21 cellular contexts compared by ENCODE assay signal in the genomic region with DNA sequence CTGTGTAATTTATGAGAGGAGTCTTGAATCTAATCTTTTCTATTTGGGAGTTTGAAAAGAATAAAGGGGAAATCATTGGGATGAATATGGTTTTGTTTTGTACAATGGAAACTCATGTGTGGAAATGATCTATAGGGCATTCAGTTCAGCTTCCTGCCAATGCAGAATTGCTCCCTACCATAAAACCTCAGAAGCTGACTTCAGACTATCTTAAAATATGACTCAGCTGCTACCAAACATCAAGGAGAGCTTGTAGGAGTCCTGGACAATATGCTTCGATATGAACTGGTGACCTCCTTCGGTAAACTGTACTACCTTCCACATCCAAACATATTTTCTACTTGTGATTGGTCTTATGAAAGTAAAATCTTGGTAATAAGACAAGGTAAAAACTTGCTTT.
DNase-seq lines count a peak whose midpoint lies in the region; ATAC-seq and TF ChIP-seq lines count a peak whose summit lies in the region.
"Had no signal": no experiment of that assay in that cellular context is flagged by ENCODE, and none has a peak within 500 bp of the region (broad histone marks: within the 10 kb centered on the region; RNA-seq: fewer than 3 reads in every experiment).

No MANE protein-coding gene starts in this region.

- no peaks in the 10 kb centered on the region for H3K4me1 ChIP-seq in mammary epithelial cell (ENCODE audit: insufficient read depth, low read length)

- no peaks in the 10 kb centered on the region for H3K27me3 Mint-ChIP-seq in MCF 10A (ENCODE audit: insufficient read depth, unreplicated experiment)

- no peak overlapping the region for H3K4me3 Mint-ChIP-seq in MCF 10A (ENCODE audit: unreplicated experiment)
- H3K4me3 Mint-ChIP-seq: CD4-positive, CD25-positive, alpha-beta regulatory T cell had no signal

- CTCF ChIA-PET in mammary epithelial cell (lab: Charles Lee; ENCODE audit: low non-redundant PET), result no interaction called here
- CTCF ChIA-PET in MCF 10A (lab: Yijun Ruan, JAX), result interaction anchor here (0.9 to 1.7 kb wide), 3 partner anchors 14 to 289 kb away, joined by 3 to 4 read pairs (median 3); no protein-coding TSS in a partner anchor

- H3K27ac Mint-ChIP-seq in MCF 10A (ENCODE audit: low read depth, unreplicated experiment), result no peak overlapping the region
- H3K27ac Mint-ChIP-seq: CD4-positive, CD25-positive, alpha-beta regulatory T cell had no signal

- POLR2A ChIA-PET in MCF 10A (lab: Yijun Ruan, JAX), result no interaction called here

- peak; percentile 98 for ATAC-seq in left colon
- ATAC-seq in GM18502 (IDR thresholded peaks at IDR 0.05; ENCODE audit: poor library complexity, unreplicated experiment), result no peak
- no peak for ATAC-seq in HG03439 (IDR thresholded peaks at IDR 0.05; ENCODE audit: unreplicated experiment)

- H3K9ac ChIP-seq in mammary epithelial cell (ENCODE audit: insufficient read depth, low read length), result no peak overlapping the region

- WGBS in mammary epithelial cell (ENCODE audit: low coverage, missing lambda C conversion rate), result 100% methylated on average over 2 of the region's 2 CpGs

- no peaks in the 10 kb centered on the region for H3K9me3 Mint-ChIP-seq in MCF 10A (ENCODE audit: unreplicated experiment)

- BruUV-seq in mammary epithelial cell (replicated peaks; lab: Mats Ljungman, UMichigan), result no TSS peak
- no TSS peak for BruUV-seq in MCF 10A (replicated peaks; lab: Mats Ljungman, UMichigan)

- H3K79me2 ChIP-seq in mammary epithelial cell (ENCODE audit: insufficient read depth, low read length), result peaks cover 2% of the 10 kb centered on the region

- intact Hi-C loops in mammary epithelial cell (cut with micrococcal nuclease), result no loop called here
- intact Hi-C loops in MCF 10A (cut with micrococcal nuclease), result no loop called here
- intact Hi-C loops in left colon (cut with DNase I, micrococcal nuclease), result no loop called here

- dilution Hi-C loops in mammary epithelial cell (cut with HindIII; ENCODE audit: low sequenced_read_pairs), result no loop called here

- no peak overlapping the region for H2AFZ ChIP-seq in mammary epithelial cell (ENCODE audit: low read depth, low read length)

- no peaks in the 10 kb centered on the region for H3K36me3 ChIP-seq in mammary epithelial cell (ENCODE audit: insufficient read depth, low read length)
- H3K36me3 ChIP-seq: BE2C had no signal

- H3K9me3 ChIP-seq in mammary epithelial cell (replicated peaks; ENCODE audit: insufficient read depth, low read length), result no peaks in the 10 kb centered on the region
- H3K9me3 ChIP-seq: BE2C had no signal

- no peaks in the 10 kb centered on the region for H3K36me3 Mint-ChIP-seq in MCF 10A (ENCODE audit: insufficient read depth, unreplicated experiment)
- H3K36me3 Mint-ChIP-seq: CD4-positive, CD25-positive, alpha-beta regulatory T cell had no signal

- in situ Hi-C loops in mammary epithelial cell (cut with MboI; ENCODE audit: low sequenced_read_pairs in 2 of 2), result no loop called here
- in situ Hi-C loops in astrocyte of the spinal cord (cut with HindIII; ENCODE audit: low sequenced_read_pairs), result no loop called here

- H3K4me3 ChIP-seq in mammary epithelial cell (replicated peaks in 1 of 3; ENCODE audit: insufficient read depth in 1 of 3, low read depth in 2 of 3, low read length in 3 of 3) (no peak overlapping the region), astrocyte of the spinal cord (ENCODE audit: low read depth, low read length) (no peak overlapping the region)

- no peaks in the 10 kb centered on the region for H4K20me1 ChIP-seq in mammary epithelial cell (ENCODE audit: insufficient read depth, low read length)

- no peaks in the 10 kb centered on the region for H3K4me1 Mint-ChIP-seq in MCF 10A (ENCODE audit: insufficient read depth, unreplicated experiment)
- H3K4me1 Mint-ChIP-seq: CD4-positive, CD25-positive, alpha-beta regulatory T cell had no signal

- DNase-seq in mammary epithelial cell (peak; percentile 4), MCF 10A (ENCODE audit: unreplicated experiment) (no peak), astrocyte of the spinal cord (ENCODE audit: low read depth, low spot score) (peak; percentile 29), left colon (no peak), NCI-H524 (lab: John Stamatoyannopoulos, UW) (no peak), germinal center (ENCODE audit: low spot score) (no peak)
- DNase-seq: BE2C; CD4-positive, CD25-positive, alpha-beta regulatory T cell; COR-L47; DMS 273 treated with DMSO at 0.1 percent for 48 hours; DND-41; GDM1; HCEC 1CT; Kasumi-1; NCI-H1105; NCI-H2081 treated with DMSO at 0.1 percent for 48 hours; NCI-H510A treated with DMSO at 0.1 percent for 48 hours had no signal

- TF ChIP-seq CTCF in mammary epithelial cell (conservative IDR thresholded peaks at IDR 0.05 in 1 of 2, IDR thresholded peaks at IDR 0.05 in 1 of 2; ENCODE audit: extremely low read depth in 1 of 2, insufficient read depth in 1 of 2, low read depth in 1 of 2, low read length in 2 of 2) (no peak), MCF 10A (IDR thresholded peaks at IDR 0.05; ENCODE audit: unreplicated experiment) (no peak), astrocyte of the spinal cord (IDR thresholded peaks at IDR 0.05; ENCODE audit: low read depth, low read length) (no peak)

- no peak overlapping the region for H3K27ac ChIP-seq in mammary epithelial cell (ENCODE audit: insufficient read depth, low read depth, low read length)
- H3K27ac ChIP-seq: 22Rv1, RWPE1 had no signal

- no peak overlapping the region for H3K4me2 ChIP-seq in mammary epithelial cell (ENCODE audit: insufficient read depth, low read depth, low read length)

- no peaks in the 10 kb centered on the region for H3K27me3 ChIP-seq in mammary epithelial cell (ENCODE audit: insufficient read depth, low read length)
- H3K27me3 ChIP-seq: BE2C had no signal

Comparison
In these comparisons a context has a peak if more than half of its experiments do, and no peak if none do; other contexts are left out.
1. DNase-seq: peak in mammary epithelial cell (single experiment) and astrocyte of the spinal cord (single experiment); none in MCF 10A (single experiment), left colon (0 of 2), NCI-H524 (0 of 2) and germinal center (single experiment).